2 cellular contexts compared by ENCODE assay signal in the genomic region with DNA sequence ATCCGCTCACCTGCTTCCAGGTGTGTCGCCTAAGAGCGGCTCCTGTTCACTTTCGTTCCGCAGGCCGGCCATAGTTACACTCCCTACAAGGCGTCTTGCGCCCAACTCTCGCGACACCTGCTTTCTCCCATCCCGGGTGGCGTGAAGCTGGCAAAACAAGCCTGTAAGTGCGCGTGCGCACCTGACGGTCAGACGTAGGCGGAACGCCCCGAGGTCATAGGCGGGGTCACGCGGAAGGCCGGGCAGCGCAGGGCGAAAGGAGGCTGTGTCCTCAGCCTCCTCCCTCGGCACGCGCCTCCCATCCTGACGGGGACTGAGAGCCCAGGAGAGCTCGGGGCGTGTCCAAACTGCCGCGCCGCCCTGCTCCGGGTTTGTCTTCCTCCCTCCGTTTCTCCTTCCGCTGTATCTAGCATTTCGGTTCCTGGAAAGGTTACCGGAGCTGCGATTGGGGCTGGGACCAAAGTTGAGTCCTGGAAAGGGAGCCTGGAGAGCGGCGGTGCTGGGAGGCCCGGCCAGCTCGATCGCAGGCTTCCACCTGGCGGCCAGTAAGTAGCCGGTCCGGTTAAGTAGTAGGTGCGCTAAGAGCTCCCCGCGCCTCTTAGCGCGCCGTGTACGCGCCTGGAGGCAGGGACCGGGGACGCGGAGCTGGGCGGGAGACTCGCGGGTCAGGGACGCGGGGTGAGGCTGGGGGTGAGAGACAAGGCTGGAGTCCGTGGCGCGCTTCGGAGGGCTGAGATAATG.
A peak's percentile ranks its signal among the peaks of the same experiment; 100 is the strongest.
TF ChIP-seq lines count a peak whose summit lies in the region.

A gene (plus strand): TSS at position 345 of the 741 bp plus-strand sequence. CDS start 17,550 bp downstream, outside the sequence.
A gene with protein sequence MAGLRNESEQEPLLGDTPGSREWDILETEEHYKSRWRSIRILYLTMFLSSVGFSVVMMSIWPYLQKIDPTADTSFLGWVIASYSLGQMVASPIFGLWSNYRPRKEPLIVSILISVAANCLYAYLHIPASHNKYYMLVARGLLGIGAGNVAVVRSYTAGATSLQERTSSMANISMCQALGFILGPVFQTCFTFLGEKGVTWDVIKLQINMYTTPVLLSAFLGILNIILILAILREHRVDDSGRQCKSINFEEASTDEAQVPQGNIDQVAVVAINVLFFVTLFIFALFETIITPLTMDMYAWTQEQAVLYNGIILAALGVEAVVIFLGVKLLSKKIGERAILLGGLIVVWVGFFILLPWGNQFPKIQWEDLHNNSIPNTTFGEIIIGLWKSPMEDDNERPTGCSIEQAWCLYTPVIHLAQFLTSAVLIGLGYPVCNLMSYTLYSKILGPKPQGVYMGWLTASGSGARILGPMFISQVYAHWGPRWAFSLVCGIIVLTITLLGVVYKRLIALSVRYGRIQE (minus strand): TSS at position 112 of the 741 bp plus-strand sequence. CDS start 40 bp downstream, at position 72.

TF ChIP-seq in HCT116, 20 proteins besides CTCF, POLR2A, EP300 and RAD21 (continued from another document):
- TF ChIP-seq SRF (IDR thresholded peaks at IDR 0.05; ENCODE audit: low read depth) (0 out of 2 replicates have a peak, but pooled peaks have one; percentile 73), EZH2 (IDR thresholded peaks at IDR 0.05) (no peak), CBX3 (IDR thresholded peaks at IDR 0.05; ENCODE audit: low read depth) (no peak; the same call in 1 of the 2 replicates), POLR2AphosphoS5 (IDR thresholded peaks at IDR 0.05; ENCODE audit: low read depth, low read length) (peak; percentile 85), EGR1 (IDR thresholded peaks at IDR 0.05; ENCODE audit: low read depth) (peak; percentile 88), SIN3A (IDR thresholded peaks at IDR 0.05; ENCODE audit: low read depth) (peak; percentile 83), YY1 (IDR thresholded peaks at IDR 0.05; ENCODE audit: extremely low read depth, insufficient replicate concordance, low read depth, low read length) (peak; percentile 90), ZFX (IDR thresholded peaks at IDR 0.05) (no peak), SP1 (IDR thresholded peaks at IDR 0.05; ENCODE audit: low read depth) (peak; percentile 74), ZNF274 (IDR thresholded peaks at IDR 0.05; ENCODE audit: low read depth, low read length) (no peak), ELF1 (IDR thresholded peaks at IDR 0.05; ENCODE audit: borderline replicate concordance, low read depth) (peak; percentile 43)
- TF ChIP-seq, protein P1, sequence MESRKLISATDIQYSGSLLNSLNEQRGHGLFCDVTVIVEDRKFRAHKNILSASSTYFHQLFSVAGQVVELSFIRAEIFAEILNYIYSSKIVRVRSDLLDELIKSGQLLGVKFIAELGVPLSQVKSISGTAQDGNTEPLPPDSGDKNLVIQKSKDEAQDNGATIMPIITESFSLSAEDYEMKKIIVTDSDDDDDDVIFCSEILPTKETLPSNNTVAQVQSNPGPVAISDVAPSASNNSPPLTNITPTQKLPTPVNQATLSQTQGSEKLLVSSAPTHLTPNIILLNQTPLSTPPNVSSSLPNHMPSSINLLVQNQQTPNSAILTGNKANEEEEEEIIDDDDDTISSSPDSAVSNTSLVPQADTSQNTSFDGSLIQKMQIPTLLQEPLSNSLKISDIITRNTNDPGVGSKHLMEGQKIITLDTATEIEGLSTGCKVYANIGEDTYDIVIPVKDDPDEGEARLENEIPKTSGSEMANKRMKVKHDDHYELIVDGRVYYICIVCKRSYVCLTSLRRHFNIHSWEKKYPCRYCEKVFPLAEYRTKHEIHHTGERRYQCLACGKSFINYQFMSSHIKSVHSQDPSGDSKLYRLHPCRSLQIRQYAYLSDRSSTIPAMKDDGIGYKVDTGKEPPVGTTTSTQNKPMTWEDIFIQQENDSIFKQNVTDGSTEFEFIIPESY (IDR thresholded peaks at IDR 0.05; ENCODE audit: extremely low read depth, insufficient replicate concordance, low read length): peak; percentile 94

TF ChIP-seq in neural cell, 6 proteins besides CTCF, POLR2A, EP300 and RAD21 (continued from another document):
- TF ChIP-seq, protein P2, sequence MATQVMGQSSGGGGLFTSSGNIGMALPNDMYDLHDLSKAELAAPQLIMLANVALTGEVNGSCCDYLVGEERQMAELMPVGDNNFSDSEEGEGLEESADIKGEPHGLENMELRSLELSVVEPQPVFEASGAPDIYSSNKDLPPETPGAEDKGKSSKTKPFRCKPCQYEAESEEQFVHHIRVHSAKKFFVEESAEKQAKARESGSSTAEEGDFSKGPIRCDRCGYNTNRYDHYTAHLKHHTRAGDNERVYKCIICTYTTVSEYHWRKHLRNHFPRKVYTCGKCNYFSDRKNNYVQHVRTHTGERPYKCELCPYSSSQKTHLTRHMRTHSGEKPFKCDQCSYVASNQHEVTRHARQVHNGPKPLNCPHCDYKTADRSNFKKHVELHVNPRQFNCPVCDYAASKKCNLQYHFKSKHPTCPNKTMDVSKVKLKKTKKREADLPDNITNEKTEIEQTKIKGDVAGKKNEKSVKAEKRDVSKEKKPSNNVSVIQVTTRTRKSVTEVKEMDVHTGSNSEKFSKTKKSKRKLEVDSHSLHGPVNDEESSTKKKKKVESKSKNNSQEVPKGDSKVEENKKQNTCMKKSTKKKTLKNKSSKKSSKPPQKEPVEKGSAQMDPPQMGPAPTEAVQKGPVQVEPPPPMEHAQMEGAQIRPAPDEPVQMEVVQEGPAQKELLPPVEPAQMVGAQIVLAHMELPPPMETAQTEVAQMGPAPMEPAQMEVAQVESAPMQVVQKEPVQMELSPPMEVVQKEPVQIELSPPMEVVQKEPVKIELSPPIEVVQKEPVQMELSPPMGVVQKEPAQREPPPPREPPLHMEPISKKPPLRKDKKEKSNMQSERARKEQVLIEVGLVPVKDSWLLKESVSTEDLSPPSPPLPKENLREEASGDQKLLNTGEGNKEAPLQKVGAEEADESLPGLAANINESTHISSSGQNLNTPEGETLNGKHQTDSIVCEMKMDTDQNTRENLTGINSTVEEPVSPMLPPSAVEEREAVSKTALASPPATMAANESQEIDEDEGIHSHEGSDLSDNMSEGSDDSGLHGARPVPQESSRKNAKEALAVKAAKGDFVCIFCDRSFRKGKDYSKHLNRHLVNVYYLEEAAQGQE (IDR thresholded peaks at IDR 0.05; ENCODE audit: borderline replicate concordance): peak; percentile 56
- TF ChIP-seq EZH2 (IDR thresholded peaks at IDR 0.05; ENCODE audit: borderline replicate concordance, insufficient read depth, low read length, poor library complexity, severe bottlenecking) (no peak), SMC3 (conservative IDR thresholded peaks at IDR 0.05; ENCODE audit: poor library complexity) (peak; percentile 37), TAF1 (IDR thresholded peaks at IDR 0.05; ENCODE audit: low read depth) (peak; percentile 82), POLR2AphosphoS5 (IDR thresholded peaks at IDR 0.05) (peak; percentile 87)
